In the genomic region with DNA sequence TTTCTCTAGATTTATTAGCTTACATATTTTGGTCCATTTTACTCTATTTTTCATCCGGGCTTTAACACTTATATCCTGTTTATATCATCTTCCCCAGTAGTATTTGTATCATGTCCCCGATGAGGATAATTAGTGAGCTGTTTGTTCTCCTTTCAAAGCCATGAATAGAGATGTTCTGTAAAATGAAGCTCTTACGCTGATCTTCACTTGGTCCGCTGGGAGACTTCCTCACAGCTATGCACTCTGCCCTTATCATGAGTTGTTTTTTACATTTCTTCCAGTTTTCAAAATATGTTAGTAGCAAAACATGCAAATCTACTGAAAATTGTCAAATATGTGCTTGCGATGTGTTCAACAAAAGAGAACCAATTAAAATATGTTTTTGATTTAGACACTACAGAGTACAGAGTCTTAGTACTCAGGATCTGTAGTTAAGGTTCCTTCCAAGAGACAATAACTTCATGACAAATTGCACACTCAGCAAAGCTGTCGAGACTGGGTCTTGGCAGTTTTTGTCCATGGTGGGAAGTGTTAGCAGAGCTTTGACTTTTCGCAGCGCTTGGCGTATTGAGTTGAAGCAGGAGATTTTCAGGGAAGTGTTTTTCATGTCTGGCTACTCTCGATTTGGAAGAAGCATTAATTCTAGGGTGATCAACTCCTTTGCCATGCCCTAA, we compare ENCODE assay signal across 31 cellular contexts.
"Had no signal": no experiment of that assay in that cellular context is flagged by ENCODE, and none has a peak within 500 bp of the region (broad histone marks: within the 10 kb centered on the region; RNA-seq: fewer than 3 reads in every experiment).

No MANE protein-coding gene starts in this region.

- H3K79me2 ChIP-seq: hepatocyte had no signal

- ATAC-seq: activated CD4-positive, CD25-positive, alpha-beta regulatory T cell treated with anti-CD3 and anti-CD28 coated beads, Interleukin-2, amount 50 U/mL, for 24 hours; activated T-helper 17 cell treated with anti-CD3 and anti-CD28 coated beads, Interleukin-2, amount 50 U/mL, for 72 hours; left cardiac atrium; stimulated activated effector memory CD8-positive, alpha-beta T cell treated with anti-CD3 and anti-CD28 coated beads, Interleukin-12 subunit alpha, Interleukin-12 subunit beta, amount 100 ng/mL, for 72 hours; T-helper 17 cell; upper lobe of right lung had no signal

- H3K27ac ChIP-seq: esophagus muscularis mucosa, hepatocyte, sigmoid colon, tibial artery, upper lobe of right lung, WERI-Rb-1 had no signal

- H3K27me3 ChIP-seq: esophagus muscularis mucosa, hepatocyte, ovary, sigmoid colon, tibial artery, upper lobe of right lung had no signal

- DNase-seq: activated CD4-positive, alpha-beta T cell treated with anti-CD3 and anti-CD28 coated beads for 48 hours; activated CD4-positive, alpha-beta T cell treated with anti-CD3 and anti-CD28 coated beads, Interleukin-2, amount 50 U/mL, for 48 hours; activated CD8-positive, alpha-beta memory T cell treated with anti-CD3 and anti-CD28 coated beads, Interleukin-2, amount 50 U/mL, for 48 hours; activated gamma-delta T cell treated with Interleukin-2 at 50 U/mL for 16 hours; activated naive CD4-positive, alpha-beta T cell treated with anti-CD3 and anti-CD28 coated beads, Interleukin-2, amount 50 U/mL, for 16 hours; activated T-cell treated with anti-CD3 and anti-CD28 coated beads, Interleukin-2, amount 50 U/mL, for 24 hours; amygdala; central memory CD4-positive, alpha-beta T cell; effector CD4-positive, alpha-beta T cell; glutamatergic neuron; left cardiac atrium; mammary epithelial cell; naive B cell; sigmoid colon; small intestine; stimulated activated CD4-positive, alpha-beta T cell treated with anti-CD3 and anti-CD28 coated beads, Interleukin-4, amount 100 ng/mL, for 24 hours; substantia nigra; SW 1271; T-helper 17 cell; T1000; tibial artery; upper lobe of right lung; WERI-Rb-1 had no signal

- H3K36me3 ChIP-seq: esophagus muscularis mucosa, ovary, sigmoid colon, tibial artery, upper lobe of right lung, WERI-Rb-1 had no signal

- H3K9me3 ChIP-seq: esophagus muscularis mucosa, ovary, sigmoid colon, tibial artery, upper lobe of right lung had no signal

- H3K4me2 ChIP-seq: hepatocyte had no signal

- H2AFZ ChIP-seq: hepatocyte had no signal

- FAIRE-seq: frontal cortex, keratinocyte, small intestine had no signal

- H3K4me1 ChIP-seq: esophagus muscularis mucosa, sigmoid colon, tibial artery, upper lobe of right lung had no signal

- H3K4me3 ChIP-seq: esophagus muscularis mucosa, hepatocyte, ovary, sigmoid colon, tibial artery, upper lobe of right lung had no signal
